Comparison of ENCODE assay signal across 2 cellular contexts in the genomic region with DNA sequence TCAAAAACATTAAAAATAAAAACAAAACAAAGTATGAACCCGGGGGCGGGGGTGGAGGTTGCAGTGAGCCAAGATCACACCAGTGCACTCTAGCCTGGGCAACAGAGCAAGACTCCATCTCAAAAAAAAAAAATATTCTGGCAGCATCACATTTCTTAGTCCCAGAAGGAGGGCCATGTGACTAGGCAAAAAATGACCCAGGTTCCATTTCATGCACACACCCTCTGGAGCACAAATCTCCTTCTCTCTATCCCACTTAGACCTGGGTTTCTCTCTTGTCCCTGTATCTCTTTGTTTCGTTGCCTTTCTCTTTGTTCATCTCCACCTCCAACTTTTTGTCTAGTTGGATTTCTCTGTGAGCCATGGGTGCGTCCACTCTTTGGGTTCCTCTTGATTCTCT.
TF ChIP-seq lines count a peak whose summit lies in the region.

No MANE protein-coding gene starts in this region.

TF ChIP-seq in GM23338, 12 proteins besides CTCF, POLR2A, EP300 and RAD21 (continues in another document):
- TF ChIP-seq POLR2AphosphoS5 (IDR thresholded peaks at IDR 0.05; ENCODE audit: low read depth) (no peak), ZNF114 (CRISPR knock-in tag; IDR thresholded peaks at IDR 0.05) (no peak), EZH2phosphoT487 (IDR thresholded peaks at IDR 0.05; ENCODE audit: unreplicated experiment) (no peak), CREB1 (CRISPR knock-in tag; IDR thresholded peaks at IDR 0.05; ENCODE audit: low read depth) (no peak), ZNF331 (CRISPR knock-in tag; IDR thresholded peaks at IDR 0.05; ENCODE audit: low read depth) (no peak), EZH2 (IDR thresholded peaks at IDR 0.05; ENCODE audit: low read depth, unreplicated experiment) (no peak), JUNB (IDR thresholded peaks at IDR 0.05; ENCODE audit: unreplicated experiment) (no peak), NANOG (IDR thresholded peaks at IDR 0.05; ENCODE audit: borderline replicate concordance) (no peak), ETS1 (IDR thresholded peaks at IDR 0.05) (no peak)
- TF ChIP-seq, protein P1, sequence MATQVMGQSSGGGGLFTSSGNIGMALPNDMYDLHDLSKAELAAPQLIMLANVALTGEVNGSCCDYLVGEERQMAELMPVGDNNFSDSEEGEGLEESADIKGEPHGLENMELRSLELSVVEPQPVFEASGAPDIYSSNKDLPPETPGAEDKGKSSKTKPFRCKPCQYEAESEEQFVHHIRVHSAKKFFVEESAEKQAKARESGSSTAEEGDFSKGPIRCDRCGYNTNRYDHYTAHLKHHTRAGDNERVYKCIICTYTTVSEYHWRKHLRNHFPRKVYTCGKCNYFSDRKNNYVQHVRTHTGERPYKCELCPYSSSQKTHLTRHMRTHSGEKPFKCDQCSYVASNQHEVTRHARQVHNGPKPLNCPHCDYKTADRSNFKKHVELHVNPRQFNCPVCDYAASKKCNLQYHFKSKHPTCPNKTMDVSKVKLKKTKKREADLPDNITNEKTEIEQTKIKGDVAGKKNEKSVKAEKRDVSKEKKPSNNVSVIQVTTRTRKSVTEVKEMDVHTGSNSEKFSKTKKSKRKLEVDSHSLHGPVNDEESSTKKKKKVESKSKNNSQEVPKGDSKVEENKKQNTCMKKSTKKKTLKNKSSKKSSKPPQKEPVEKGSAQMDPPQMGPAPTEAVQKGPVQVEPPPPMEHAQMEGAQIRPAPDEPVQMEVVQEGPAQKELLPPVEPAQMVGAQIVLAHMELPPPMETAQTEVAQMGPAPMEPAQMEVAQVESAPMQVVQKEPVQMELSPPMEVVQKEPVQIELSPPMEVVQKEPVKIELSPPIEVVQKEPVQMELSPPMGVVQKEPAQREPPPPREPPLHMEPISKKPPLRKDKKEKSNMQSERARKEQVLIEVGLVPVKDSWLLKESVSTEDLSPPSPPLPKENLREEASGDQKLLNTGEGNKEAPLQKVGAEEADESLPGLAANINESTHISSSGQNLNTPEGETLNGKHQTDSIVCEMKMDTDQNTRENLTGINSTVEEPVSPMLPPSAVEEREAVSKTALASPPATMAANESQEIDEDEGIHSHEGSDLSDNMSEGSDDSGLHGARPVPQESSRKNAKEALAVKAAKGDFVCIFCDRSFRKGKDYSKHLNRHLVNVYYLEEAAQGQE (IDR thresholded peaks at IDR 0.05; ENCODE audit: unreplicated experiment) = no peak

TF ChIP-seq in K562, 482 proteins besides CTCF, POLR2A, EP300 and RAD21:
- TF ChIP-seq ATF3 (IDR thresholded peaks at IDR 0.05) (no peak), ATF3 (CRISPR knock-in tag; conservative IDR thresholded peaks at IDR 0.05) (no peak), NONO (IDR thresholded peaks at IDR 0.05; ENCODE audit: low read depth in 2 of 2, low read length in 1 of 2) (no peak), NFE2 (IDR thresholded peaks at IDR 0.05; ENCODE audit: low read depth) (peak; percentile 30; the same call in 1 of the 2 replicates), CHD4 (IDR thresholded peaks at IDR 0.05; ENCODE audit: insufficient read depth, insufficient replicate concordance, low read depth, low read length, poor library complexity, severe bottlenecking) (no peak), ZNF184 (CRISPR knock-in tag; IDR thresholded peaks at IDR 0.05) (no peak), ZBTB8A (IDR thresholded peaks at IDR 0.05; ENCODE audit: partially characterized antibody) (no peak), C11orf30 (IDR thresholded peaks at IDR 0.05; ENCODE audit: low read depth) (peak; percentile 69), ZNF316 (IDR thresholded peaks at IDR 0.05) (peak; percentile 60; the same call in 1 of the 2 replicates), NR3C1 (CRISPR knock-in tag; IDR thresholded peaks at IDR 0.05) (no peak), YBX1 (IDR thresholded peaks at IDR 0.05) (no peak), ZNF384 (IDR thresholded peaks at IDR 0.05; ENCODE audit: low read depth, low read length) (0 out of 2 replicates have a peak, but pooled peaks have one; percentile 25), FUS (optimal IDR thresholded peaks at IDR 0.05; ENCODE audit: low read depth, low read length) (no peak), RAD51 (IDR thresholded peaks at IDR 0.05; ENCODE audit: borderline replicate concordance, low read depth) (peak; percentile 24; the same call in 1 of the 2 replicates), HDAC6 (IDR thresholded peaks at IDR 0.05; ENCODE audit: low read depth, low read length) (no peak), PREB (CRISPR knock-in tag; IDR thresholded peaks at IDR 0.05) (no peak), ETV5 (CRISPR knock-in tag; IDR thresholded peaks at IDR 0.05; ENCODE audit: low read depth) (no peak), SREBF1 (IDR thresholded peaks at IDR 0.05; ENCODE audit: borderline replicate concordance, low read depth, low read length) (no peak), SAFB2 (IDR thresholded peaks at IDR 0.05; ENCODE audit: borderline replicate concordance, low read depth, low read length, severe bottlenecking) (no peak), SRF (CRISPR knock-in tag; IDR thresholded peaks at IDR 0.05) (no peak), PTTG1 (tag; IDR thresholded peaks at IDR 0.05; ENCODE audit: low read depth) (no peak), TRIM28 (IDR thresholded peaks at IDR 0.05) (no peak)
- TF ChIP-seq, protein P2, sequence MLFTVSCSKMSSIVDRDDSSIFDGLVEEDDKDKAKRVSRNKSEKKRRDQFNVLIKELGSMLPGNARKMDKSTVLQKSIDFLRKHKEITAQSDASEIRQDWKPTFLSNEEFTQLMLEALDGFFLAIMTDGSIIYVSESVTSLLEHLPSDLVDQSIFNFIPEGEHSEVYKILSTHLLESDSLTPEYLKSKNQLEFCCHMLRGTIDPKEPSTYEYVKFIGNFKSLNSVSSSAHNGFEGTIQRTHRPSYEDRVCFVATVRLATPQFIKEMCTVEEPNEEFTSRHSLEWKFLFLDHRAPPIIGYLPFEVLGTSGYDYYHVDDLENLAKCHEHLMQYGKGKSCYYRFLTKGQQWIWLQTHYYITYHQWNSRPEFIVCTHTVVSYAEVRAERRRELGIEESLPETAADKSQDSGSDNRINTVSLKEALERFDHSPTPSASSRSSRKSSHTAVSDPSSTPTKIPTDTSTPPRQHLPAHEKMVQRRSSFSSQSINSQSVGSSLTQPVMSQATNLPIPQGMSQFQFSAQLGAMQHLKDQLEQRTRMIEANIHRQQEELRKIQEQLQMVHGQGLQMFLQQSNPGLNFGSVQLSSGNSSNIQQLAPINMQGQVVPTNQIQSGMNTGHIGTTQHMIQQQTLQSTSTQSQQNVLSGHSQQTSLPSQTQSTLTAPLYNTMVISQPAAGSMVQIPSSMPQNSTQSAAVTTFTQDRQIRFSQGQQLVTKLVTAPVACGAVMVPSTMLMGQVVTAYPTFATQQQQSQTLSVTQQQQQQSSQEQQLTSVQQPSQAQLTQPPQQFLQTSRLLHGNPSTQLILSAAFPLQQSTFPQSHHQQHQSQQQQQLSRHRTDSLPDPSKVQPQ (CRISPR knock-in tag; IDR thresholded peaks at IDR 0.05; ENCODE audit: borderline replicate concordance) = no peak
- TF ChIP-seq, protein P3, sequence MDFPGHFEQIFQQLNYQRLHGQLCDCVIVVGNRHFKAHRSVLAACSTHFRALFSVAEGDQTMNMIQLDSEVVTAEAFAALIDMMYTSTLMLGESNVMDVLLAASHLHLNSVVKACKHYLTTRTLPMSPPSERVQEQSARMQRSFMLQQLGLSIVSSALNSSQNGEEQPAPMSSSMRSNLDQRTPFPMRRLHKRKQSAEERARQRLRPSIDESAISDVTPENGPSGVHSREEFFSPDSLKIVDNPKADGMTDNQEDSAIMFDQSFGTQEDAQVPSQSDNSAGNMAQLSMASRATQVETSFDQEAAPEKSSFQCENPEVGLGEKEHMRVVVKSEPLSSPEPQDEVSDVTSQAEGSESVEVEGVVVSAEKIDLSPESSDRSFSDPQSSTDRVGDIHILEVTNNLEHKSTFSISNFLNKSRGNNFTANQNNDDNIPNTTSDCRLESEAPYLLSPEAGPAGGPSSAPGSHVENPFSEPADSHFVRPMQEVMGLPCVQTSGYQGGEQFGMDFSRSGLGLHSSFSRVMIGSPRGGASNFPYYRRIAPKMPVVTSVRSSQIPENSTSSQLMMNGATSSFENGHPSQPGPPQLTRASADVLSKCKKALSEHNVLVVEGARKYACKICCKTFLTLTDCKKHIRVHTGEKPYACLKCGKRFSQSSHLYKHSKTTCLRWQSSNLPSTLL (IDR thresholded peaks at IDR 0.05) = no peak
- TF ChIP-seq, protein P4, sequence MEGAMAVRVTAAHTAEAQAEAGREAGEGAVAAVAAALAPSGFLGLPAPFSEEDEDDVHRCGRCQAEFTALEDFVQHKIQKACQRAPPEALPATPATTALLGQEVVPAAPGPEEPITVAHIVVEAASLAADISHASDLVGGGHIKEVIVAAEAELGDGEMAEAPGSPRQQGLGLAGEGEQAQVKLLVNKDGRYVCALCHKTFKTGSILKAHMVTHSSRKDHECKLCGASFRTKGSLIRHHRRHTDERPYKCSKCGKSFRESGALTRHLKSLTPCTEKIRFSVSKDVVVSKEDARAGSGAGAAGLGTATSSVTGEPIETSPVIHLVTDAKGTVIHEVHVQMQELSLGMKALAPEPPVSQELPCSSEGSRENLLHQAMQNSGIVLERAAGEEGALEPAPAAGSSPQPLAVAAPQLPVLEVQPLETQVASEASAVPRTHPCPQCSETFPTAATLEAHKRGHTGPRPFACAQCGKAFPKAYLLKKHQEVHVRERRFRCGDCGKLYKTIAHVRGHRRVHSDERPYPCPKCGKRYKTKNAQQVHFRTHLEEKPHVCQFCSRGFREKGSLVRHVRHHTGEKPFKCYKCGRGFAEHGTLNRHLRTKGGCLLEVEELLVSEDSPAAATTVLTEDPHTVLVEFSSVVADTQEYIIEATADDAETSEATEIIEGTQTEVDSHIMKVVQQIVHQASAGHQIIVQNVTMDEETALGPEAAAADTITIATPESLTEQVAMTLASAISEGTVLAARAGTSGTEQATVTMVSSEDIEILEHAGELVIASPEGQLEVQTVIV (CRISPR knock-in tag; IDR thresholded peaks at IDR 0.05; ENCODE audit: borderline replicate concordance) = no peak
- TF ChIP-seq, protein P5, sequence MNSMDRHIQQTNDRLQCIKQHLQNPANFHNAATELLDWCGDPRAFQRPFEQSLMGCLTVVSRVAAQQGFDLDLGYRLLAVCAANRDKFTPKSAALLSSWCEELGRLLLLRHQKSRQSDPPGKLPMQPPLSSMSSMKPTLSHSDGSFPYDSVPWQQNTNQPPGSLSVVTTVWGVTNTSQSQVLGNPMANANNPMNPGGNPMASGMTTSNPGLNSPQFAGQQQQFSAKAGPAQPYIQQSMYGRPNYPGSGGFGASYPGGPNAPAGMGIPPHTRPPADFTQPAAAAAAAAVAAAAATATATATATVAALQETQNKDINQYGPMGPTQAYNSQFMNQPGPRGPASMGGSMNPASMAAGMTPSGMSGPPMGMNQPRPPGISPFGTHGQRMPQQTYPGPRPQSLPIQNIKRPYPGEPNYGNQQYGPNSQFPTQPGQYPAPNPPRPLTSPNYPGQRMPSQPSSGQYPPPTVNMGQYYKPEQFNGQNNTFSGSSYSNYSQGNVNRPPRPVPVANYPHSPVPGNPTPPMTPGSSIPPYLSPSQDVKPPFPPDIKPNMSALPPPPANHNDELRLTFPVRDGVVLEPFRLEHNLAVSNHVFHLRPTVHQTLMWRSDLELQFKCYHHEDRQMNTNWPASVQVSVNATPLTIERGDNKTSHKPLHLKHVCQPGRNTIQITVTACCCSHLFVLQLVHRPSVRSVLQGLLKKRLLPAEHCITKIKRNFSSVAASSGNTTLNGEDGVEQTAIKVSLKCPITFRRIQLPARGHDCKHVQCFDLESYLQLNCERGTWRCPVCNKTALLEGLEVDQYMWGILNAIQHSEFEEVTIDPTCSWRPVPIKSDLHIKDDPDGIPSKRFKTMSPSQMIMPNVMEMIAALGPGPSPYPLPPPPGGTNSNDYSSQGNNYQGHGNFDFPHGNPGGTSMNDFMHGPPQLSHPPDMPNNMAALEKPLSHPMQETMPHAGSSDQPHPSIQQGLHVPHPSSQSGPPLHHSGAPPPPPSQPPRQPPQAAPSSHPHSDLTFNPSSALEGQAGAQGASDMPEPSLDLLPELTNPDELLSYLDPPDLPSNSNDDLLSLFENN (IDR thresholded peaks at IDR 0.05; ENCODE audit: low read depth in 2 of 2, low read length in 2 of 2) = no peak
TF ChIP-seq in K562: peak in this region for 5.
